In the genomic region with DNA sequence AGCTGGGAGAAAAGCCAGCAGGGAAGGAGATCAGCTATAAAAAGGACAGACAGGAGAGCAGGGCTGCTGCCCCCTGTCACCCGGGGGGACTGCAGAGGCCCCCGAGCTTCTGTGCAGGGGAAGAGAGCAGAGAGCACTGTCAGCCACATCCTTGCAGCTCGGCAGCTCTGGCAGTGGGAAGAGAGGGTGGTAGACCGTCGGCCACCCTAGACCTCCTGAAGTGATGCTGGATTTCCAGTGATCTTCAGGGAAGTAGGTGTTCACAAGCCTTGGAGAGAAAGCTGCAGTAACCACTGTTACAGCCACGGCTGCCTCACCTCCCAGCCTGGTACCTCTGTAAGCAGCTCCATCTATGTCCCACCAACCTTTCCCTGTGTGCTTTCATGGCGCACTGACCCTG, we compare ENCODE assay signal across 15 cellular contexts.
A peak's percentile ranks its signal among the peaks of the same experiment; 100 is the strongest.
DNase-seq lines count a peak whose midpoint lies in the region; ATAC-seq, FAIRE-seq and TF ChIP-seq lines count a peak whose summit lies in the region.
"Had no signal": no experiment of that assay in that cellular context is flagged by ENCODE, and none has a peak within 500 bp of the region (broad histone marks: within the 10 kb centered on the region; RNA-seq: fewer than 3 reads in every experiment).

No MANE protein-coding gene starts in this region.

- TF ChIP-seq EP300 in A549 (IDR thresholded peaks at IDR 0.05) = no peak

- no peaks in the 10 kb centered on the region for H3K4me1 Mint-ChIP-seq in stimulated activated effector memory CD8-positive, alpha-beta T cell treated with anti-CD3 and anti-CD28 coated beads, Interleukin-12 subunit alpha, Interleukin-12 subunit beta, amount 100 ng/mL, for 72 hours
- H3K4me1 Mint-ChIP-seq: CD8-positive, alpha-beta memory T cell had no signal

- H3K4me3 ChIP-seq in A549 (no peak overlapping the region), kidney (ENCODE audit: low read length in 2 of 2) (no peak overlapping the region)
- H3K4me3 ChIP-seq: BLaER1 had no signal

- POLR2A ChIA-PET in A549 (lab: Yijun Ruan, JAX) = no interaction called here

- CTCF ChIA-PET in A549 (lab: Yijun Ruan, JAX) = interaction anchor here (1.5 kb wide), 1 partner anchor 10 kb away, joined by 4 read pairs; no protein-coding TSS in a partner anchor

- H3K36me3 Mint-ChIP-seq in stimulated activated effector memory CD8-positive, alpha-beta T cell treated with anti-CD3 and anti-CD28 coated beads, Interleukin-12 subunit alpha, Interleukin-12 subunit beta, amount 100 ng/mL, for 72 hours = no peaks in the 10 kb centered on the region
- H3K36me3 Mint-ChIP-seq: CD8-positive, alpha-beta memory T cell had no signal

- H3K4me3 Mint-ChIP-seq in stimulated activated effector memory CD8-positive, alpha-beta T cell treated with anti-CD3 and anti-CD28 coated beads, Interleukin-12 subunit alpha, Interleukin-12 subunit beta, amount 100 ng/mL, for 72 hours = no peak overlapping the region
- H3K4me3 Mint-ChIP-seq: CD8-positive, alpha-beta memory T cell had no signal

- intact Hi-C loops in Right ventricle myocardium superior (cut with DNase I) (no loop called here), left cardiac atrium (cut with DNase I) (no loop called here), kidney (cut with DNase I) (no loop called here)

- H3K27ac ChIP-seq in A549 (no peak overlapping the region), kidney (ENCODE audit: low read depth in 2 of 2, low read length in 2 of 2) (no peak overlapping the region)
- H3K27ac ChIP-seq: 22Rv1, BLaER1 had no signal

- H3K9me3 Mint-ChIP-seq in stimulated activated effector memory CD8-positive, alpha-beta T cell treated with anti-CD3 and anti-CD28 coated beads, Interleukin-12 subunit alpha, Interleukin-12 subunit beta, amount 100 ng/mL, for 72 hours = peaks cover 1% of the 10 kb centered on the region

- FAIRE-seq in A549 (lab: Jason Lieb, UNC) (no peak), kidney (lab: Jason Lieb, UNC) (no peak)
- FAIRE-seq: H54 had no signal

- H3K27ac Mint-ChIP-seq in stimulated activated effector memory CD8-positive, alpha-beta T cell treated with anti-CD3 and anti-CD28 coated beads, Interleukin-12 subunit alpha, Interleukin-12 subunit beta, amount 100 ng/mL, for 72 hours = no peak overlapping the region

- TF ChIP-seq POLR2A in A549 (IDR thresholded peaks at IDR 0.05; ENCODE audit: low read length) = no peak

- no peaks in the 10 kb centered on the region for H3K9me3 ChIP-seq in A549
- H3K9me3 ChIP-seq in kidney (ENCODE audit: control insufficient read depth in 1 of 2, low read length in 2 of 2) = no peaks in the 10 kb centered on the region
- H3K9me3 ChIP-seq: BLaER1 had no signal

- H3K9ac ChIP-seq in kidney (ENCODE audit: low read length in 2 of 2) = no peak overlapping the region
- H3K9ac ChIP-seq: BLaER1 had no signal

- ATAC-seq in Right ventricle myocardium superior (ENCODE audit: poor library complexity) = peak; percentile 18
- ATAC-seq in left cardiac atrium = no peak
- peak; percentile 27 to 49; a peak in 3 of 6 replicates for ATAC-seq in A549
- peak; percentile 31 for ATAC-seq in stimulated activated effector memory CD8-positive, alpha-beta T cell treated with anti-CD3 and anti-CD28 coated beads, Interleukin-12 subunit alpha, Interleukin-12 subunit beta, amount 100 ng/mL, for 72 hours
- ATAC-seq in HG02763 (IDR thresholded peaks at IDR 0.05; ENCODE audit: unreplicated experiment) = no peak

- WGBS in A549 (ENCODE audit: missing lambda C conversion rate) = 26% methylated on average over 7 of the region's 7 CpGs

- H3K4me1 ChIP-seq in A549 (no peaks in the 10 kb centered on the region), kidney (ENCODE audit: control insufficient read depth in 1 of 2, insufficient read depth in 1 of 2, low read depth in 1 of 2, low read length in 2 of 2) (peaks cover 0 to 3% of the 10 kb centered on the region in 2 donors)
- H3K4me1 ChIP-seq: BLaER1 had no signal

- no peak for TF ChIP-seq RAD21 in A549 (conservative IDR thresholded peaks at IDR 0.05 in 1 of 2, IDR thresholded peaks at IDR 0.05 in 1 of 2)

- H3K4me2 ChIP-seq in A549 = no peak overlapping the region
- H3K4me2 ChIP-seq: BLaER1 had no signal

- no peak for TF ChIP-seq CTCF in A549 (IDR thresholded peaks at IDR 0.05)
- no peak for TF ChIP-seq CTCF in kidney (IDR thresholded peaks at IDR 0.05; ENCODE audit: borderline replicate concordance, extremely low read depth, insufficient read depth)

- DNase-seq in Right ventricle myocardium superior (no peak), left cardiac atrium (no peak), A549 (ENCODE audit: low read depth in 1 of 2, low spot score in 1 of 2) (no peak), kidney (peak; percentile 41), NCI-H2196 treated with DMSO at 0.1 percent for 48 hours (lab: John Stamatoyannopoulos, UW; ENCODE audit: unreplicated experiment) (no peak), COR-L47 (lab: John Stamatoyannopoulos, UW) (no peak)
- no peak for DNase-seq in stimulated activated effector memory CD8-positive, alpha-beta T cell treated with anti-CD3 and anti-CD28 coated beads, Interleukin-12 subunit alpha, Interleukin-12 subunit beta, amount 100 ng/mL, for 72 hours (ENCODE audit: low spot score in 2 of 2)
- DNase-seq: AML-193; CD8-positive, alpha-beta memory T cell; DMS53; GF-D8 had no signal

- H3K36me3 ChIP-seq in kidney (ENCODE audit: control insufficient read depth in 1 of 2, insufficient read depth in 2 of 2, low read length in 2 of 2) = no peaks in the 10 kb centered on the region
- H3K36me3 ChIP-seq: BLaER1 had no signal

TF ChIP-seq in A549, 52 proteins besides CTCF, POLR2A, EP300 and RAD21:
- TF ChIP-seq, protein P1, sequence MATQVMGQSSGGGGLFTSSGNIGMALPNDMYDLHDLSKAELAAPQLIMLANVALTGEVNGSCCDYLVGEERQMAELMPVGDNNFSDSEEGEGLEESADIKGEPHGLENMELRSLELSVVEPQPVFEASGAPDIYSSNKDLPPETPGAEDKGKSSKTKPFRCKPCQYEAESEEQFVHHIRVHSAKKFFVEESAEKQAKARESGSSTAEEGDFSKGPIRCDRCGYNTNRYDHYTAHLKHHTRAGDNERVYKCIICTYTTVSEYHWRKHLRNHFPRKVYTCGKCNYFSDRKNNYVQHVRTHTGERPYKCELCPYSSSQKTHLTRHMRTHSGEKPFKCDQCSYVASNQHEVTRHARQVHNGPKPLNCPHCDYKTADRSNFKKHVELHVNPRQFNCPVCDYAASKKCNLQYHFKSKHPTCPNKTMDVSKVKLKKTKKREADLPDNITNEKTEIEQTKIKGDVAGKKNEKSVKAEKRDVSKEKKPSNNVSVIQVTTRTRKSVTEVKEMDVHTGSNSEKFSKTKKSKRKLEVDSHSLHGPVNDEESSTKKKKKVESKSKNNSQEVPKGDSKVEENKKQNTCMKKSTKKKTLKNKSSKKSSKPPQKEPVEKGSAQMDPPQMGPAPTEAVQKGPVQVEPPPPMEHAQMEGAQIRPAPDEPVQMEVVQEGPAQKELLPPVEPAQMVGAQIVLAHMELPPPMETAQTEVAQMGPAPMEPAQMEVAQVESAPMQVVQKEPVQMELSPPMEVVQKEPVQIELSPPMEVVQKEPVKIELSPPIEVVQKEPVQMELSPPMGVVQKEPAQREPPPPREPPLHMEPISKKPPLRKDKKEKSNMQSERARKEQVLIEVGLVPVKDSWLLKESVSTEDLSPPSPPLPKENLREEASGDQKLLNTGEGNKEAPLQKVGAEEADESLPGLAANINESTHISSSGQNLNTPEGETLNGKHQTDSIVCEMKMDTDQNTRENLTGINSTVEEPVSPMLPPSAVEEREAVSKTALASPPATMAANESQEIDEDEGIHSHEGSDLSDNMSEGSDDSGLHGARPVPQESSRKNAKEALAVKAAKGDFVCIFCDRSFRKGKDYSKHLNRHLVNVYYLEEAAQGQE (IDR thresholded peaks at IDR 0.05) = no peak
- TF ChIP-seq HOXA7 (CRISPR knock-in tag; IDR thresholded peaks at IDR 0.05) = no peak
- TF ChIP-seq BHLHE40 (IDR thresholded peaks at IDR 0.05; ENCODE audit: low read depth, low read length) = no peak
- TF ChIP-seq ESRRA (IDR thresholded peaks at IDR 0.05; ENCODE audit: borderline replicate concordance, low read length) = no peak
- TF ChIP-seq, protein P2, sequence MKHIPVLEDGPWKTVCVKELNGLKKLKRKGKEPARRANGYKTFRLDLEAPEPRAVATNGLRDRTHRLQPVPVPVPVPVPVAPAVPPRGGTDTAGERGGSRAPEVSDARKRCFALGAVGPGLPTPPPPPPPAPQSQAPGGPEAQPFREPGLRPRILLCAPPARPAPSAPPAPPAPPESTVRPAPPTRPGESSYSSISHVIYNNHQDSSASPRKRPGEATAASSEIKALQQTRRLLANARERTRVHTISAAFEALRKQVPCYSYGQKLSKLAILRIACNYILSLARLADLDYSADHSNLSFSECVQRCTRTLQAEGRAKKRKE (CRISPR knock-in tag; IDR thresholded peaks at IDR 0.05; ENCODE audit: low read depth) = no peak
- TF ChIP-seq HDAC2 (IDR thresholded peaks at IDR 0.05) = no peak
- TF ChIP-seq, protein P3, sequence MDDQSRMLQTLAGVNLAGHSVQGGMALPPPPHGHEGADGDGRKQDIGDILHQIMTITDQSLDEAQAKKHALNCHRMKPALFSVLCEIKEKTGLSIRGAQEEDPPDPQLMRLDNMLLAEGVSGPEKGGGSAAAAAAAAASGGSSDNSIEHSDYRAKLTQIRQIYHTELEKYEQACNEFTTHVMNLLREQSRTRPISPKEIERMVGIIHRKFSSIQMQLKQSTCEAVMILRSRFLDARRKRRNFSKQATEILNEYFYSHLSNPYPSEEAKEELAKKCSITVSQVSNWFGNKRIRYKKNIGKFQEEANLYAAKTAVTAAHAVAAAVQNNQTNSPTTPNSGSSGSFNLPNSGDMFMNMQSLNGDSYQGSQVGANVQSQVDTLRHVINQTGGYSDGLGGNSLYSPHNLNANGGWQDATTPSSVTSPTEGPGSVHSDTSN (IDR thresholded peaks at IDR 0.05) = no peak
- no peak for TF ChIP-seq JUN (IDR thresholded peaks at IDR 0.05)
- TF ChIP-seq RFX5 (IDR thresholded peaks at IDR 0.05) = no peak
- TF ChIP-seq RARB (CRISPR knock-in tag; IDR thresholded peaks at IDR 0.05) = no peak
- TF ChIP-seq PHF8 (IDR thresholded peaks at IDR 0.05; ENCODE audit: borderline replicate concordance, low read depth) = no peak
- TF ChIP-seq FOSB (CRISPR knock-in tag; IDR thresholded peaks at IDR 0.05) = no peak
- no peak for TF ChIP-seq KDM1A (IDR thresholded peaks at IDR 0.05; ENCODE audit: low read depth)
- no peak for TF ChIP-seq SMC3 (IDR thresholded peaks at IDR 0.05)

Comparison
In these comparisons a context has a peak if more than half of its experiments do, and no peak if none do; other contexts are left out.
1. ATAC-seq: peak in Right ventricle myocardium superior (single experiment), A549 (2 of 2) and stimulated activated effector memory CD8-positive, alpha-beta T cell treated with anti-CD3 and anti-CD28 coated beads, Interleukin-12 subunit alpha, Interleukin-12 subunit beta, amount 100 ng/mL, for 72 hours (single experiment); none in left cardiac atrium (0 of 2) and HG02763 (single experiment).